ENCODE assay signal across 8 cellular contexts in the genomic region with DNA sequence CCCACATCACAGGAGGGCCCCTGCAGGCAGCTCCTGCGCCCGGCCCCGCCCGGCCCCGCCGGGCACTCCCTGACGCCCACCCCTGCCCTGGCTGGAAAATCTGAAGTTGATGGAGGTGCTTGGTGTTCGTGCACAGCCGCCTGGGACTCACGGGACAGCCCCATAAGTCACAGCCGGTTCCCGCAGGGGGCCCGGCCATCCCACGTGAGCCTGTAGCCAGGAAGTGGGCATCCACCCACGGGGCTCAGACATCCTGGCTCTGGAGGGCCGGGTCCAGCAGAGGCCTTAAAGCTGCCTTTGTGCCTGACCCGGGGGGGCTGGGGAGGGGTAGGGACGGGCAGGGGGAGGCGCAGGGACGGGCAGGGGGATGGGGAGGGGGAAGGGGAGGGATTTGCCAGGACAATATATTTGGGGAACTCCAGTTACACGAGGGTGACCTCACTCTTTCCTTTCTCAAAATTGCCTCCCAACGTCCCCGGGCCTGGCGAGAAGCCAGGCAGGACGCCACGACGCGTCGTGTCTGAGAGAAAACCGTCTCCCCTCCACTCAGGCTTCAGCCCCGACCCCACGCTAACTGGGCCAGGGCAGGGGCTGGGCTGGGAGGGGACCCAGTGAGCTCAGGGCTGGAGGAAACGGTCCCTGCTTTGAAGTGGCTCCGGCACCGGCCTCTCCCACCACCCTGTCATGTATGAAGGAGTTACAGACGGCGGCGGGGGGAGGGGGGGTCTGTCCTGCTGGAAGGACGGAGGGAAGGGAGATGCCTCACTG.
DNase-seq lines count a peak whose midpoint lies in the region; ATAC-seq and TF ChIP-seq lines count a peak whose summit lies in the region.

No MANE protein-coding gene starts in this region.

- H3K27me3 ChIP-seq in prostate gland (replicated peaks; ENCODE audit: insufficient read depth) = no peaks in the 10 kb centered on the region

- whole genome bisulfite sequencing in prostate gland = 33% methylated on average over 32 of the region's 39 CpGs

- H3K27me3 Mint-ChIP-seq in activated T-helper 17 cell treated with anti-CD3 and anti-CD28 coated beads, Interleukin-2, amount 50 U/mL, for 72 hours = no peaks in the 10 kb centered on the region

- H3K9me3 ChIP-seq in prostate gland = no peaks in the 10 kb centered on the region

- intact Hi-C loops in prostate gland (cut with DNase I) = no loop called here

- peaks cover 17% of the 10 kb centered on the region for H3K4me1 Mint-ChIP-seq in activated T-helper 17 cell treated with anti-CD3 and anti-CD28 coated beads, Interleukin-2, amount 50 U/mL, for 72 hours

- peak overlapping the region; percentile 98 for H3K4me3 Mint-ChIP-seq in activated T-helper 17 cell treated with anti-CD3 and anti-CD28 coated beads, Interleukin-2, amount 50 U/mL, for 72 hours

- peak overlapping the region; percentile 100 for H3K27ac Mint-ChIP-seq in activated T-helper 17 cell treated with anti-CD3 and anti-CD28 coated beads, Interleukin-2, amount 50 U/mL, for 72 hours

- peak overlapping the region in 1 of 2 donors; percentile 3 for H3K27ac ChIP-seq in prostate gland

- peaks cover 49% of the 10 kb centered on the region for H3K36me3 Mint-ChIP-seq in activated T-helper 17 cell treated with anti-CD3 and anti-CD28 coated beads, Interleukin-2, amount 50 U/mL, for 72 hours (ENCODE audit: low read depth)

- H3K36me3 ChIP-seq in prostate gland = no peaks in the 10 kb centered on the region

- no peak overlapping the region for H3K4me3 ChIP-seq in prostate gland

- no peak for TF ChIP-seq POLR2A in prostate gland (IDR thresholded peaks at IDR 0.05)

- peak; percentile 27 for DNase-seq in KG1 (lab: John Stamatoyannopoulos, UW)
- DNase-seq in left kidney (ENCODE audit: low read depth, low spot score) = peak; percentile 87
- DNase-seq in stimulated activated CD8-positive, alpha-beta memory T cell treated with anti-CD3 and anti-CD28 coated beads, Interleukin-12 subunit alpha, Interleukin-12 subunit beta, amount 100 ng/mL, for 4 hours (ENCODE audit: low read depth) = peak; percentile 86
- DNase-seq in prostate gland (ENCODE audit: low spot score) = no peak
- DNase-seq in NCI-H2029 treated with DMSO at 0.1 percent for 48 hours (lab: John Stamatoyannopoulos, UW) = no peak
- no peak for DNase-seq in SIG-M5 (lab: John Stamatoyannopoulos, UW)

- no peaks in the 10 kb centered on the region for H3K4me1 ChIP-seq in prostate gland (replicated peaks)

- ATAC-seq in GM19351 (IDR thresholded peaks at IDR 0.05; ENCODE audit: unreplicated experiment) = peak; percentile 41
- ATAC-seq in activated T-helper 17 cell treated with anti-CD3 and anti-CD28 coated beads, Interleukin-2, amount 50 U/mL, for 72 hours (replicated peaks) = peak; percentile 59

- H3K9me3 Mint-ChIP-seq in activated T-helper 17 cell treated with anti-CD3 and anti-CD28 coated beads, Interleukin-2, amount 50 U/mL, for 72 hours = peaks cover 3% of the 10 kb centered on the region

- TF ChIP-seq CTCF in prostate gland (IDR thresholded peaks at IDR 0.05) = no peak

Comparison
In these comparisons a context has a peak if more than half of its experiments do, and no peak if none do; other contexts are left out.
1. DNase-seq: peak in KG1 (single experiment), left kidney (single experiment) and stimulated activated CD8-positive, alpha-beta memory T cell treated with anti-CD3 and anti-CD28 coated beads, Interleukin-12 subunit alpha, Interleukin-12 subunit beta, amount 100 ng/mL, for 4 hours (single experiment); none in prostate gland (single experiment), NCI-H2029 treated with DMSO at 0.1 percent for 48 hours (single experiment) and SIG-M5 (single experiment).